ENCODE assay signal across 22 cellular contexts in the genomic region with DNA sequence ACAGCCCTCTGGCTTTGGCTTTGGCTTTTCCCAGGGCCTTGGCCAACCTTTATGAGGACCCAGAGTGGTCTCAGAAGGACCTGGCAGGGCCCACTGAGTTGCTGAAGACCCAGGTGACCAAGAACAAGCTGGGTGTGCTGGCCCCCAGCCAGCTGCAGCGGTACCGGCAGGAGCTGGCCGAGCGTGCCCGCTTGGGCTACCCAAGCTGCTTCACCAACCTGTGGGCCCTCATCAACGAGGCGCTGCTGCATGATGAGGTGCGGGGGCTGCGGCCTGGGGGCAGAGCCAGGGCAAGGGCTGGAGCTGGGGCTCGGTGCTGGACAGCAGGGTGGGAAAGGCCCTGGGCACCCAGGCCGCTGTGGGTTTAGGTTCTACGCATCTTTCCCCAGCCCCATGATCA.
"Had no signal": no experiment of that assay in that cellular context is flagged by ENCODE, and none has a peak within 500 bp of the region (broad histone marks: within the 10 kb centered on the region; RNA-seq: fewer than 3 reads in every experiment).

No MANE protein-coding gene starts in this region.

- DNase-seq: dermis blood vessel endothelial cell; dorsolateral prefrontal cortex; effector CD4-positive, alpha-beta T cell; effector memory CD4-positive, alpha-beta T cell; foreskin keratinocyte; head of caudate nucleus; heart right ventricle; hippocampal formation; left cardiac atrium; left lung; left ventricle myocardium superior; lower lobe of right lung; mesenchymal stem cell; midbrain had no signal

- ATAC-seq: foreskin keratinocyte, gastroesophageal sphincter, heart right ventricle, left cardiac atrium, left lung, left ventricle myocardium superior, lower lobe of right lung had no signal

- H3K27ac ChIP-seq: coronary artery, esophagus muscularis mucosa, foreskin keratinocyte, gastroesophageal sphincter, heart right ventricle, left lung, lower lobe of right lung had no signal

- H3K9me3 ChIP-seq: esophagus muscularis mucosa, gastroesophageal sphincter, heart right ventricle, left lung, lower lobe of right lung had no signal

- H3K4me1 ChIP-seq: esophagus muscularis mucosa, gastroesophageal sphincter, heart right ventricle, left lung had no signal

- H3K27me3 ChIP-seq: dorsolateral prefrontal cortex, esophagus muscularis mucosa, foreskin keratinocyte, gastroesophageal sphincter, heart right ventricle, left lung had no signal

- H3K4me3 ChIP-seq: coronary artery, dorsolateral prefrontal cortex, esophagus muscularis mucosa, gastroesophageal sphincter, heart right ventricle, left lung, lower lobe of right lung had no signal

- FAIRE-seq: colon, endothelial cell of umbilical vein, frontal cortex, islet of Langerhans, keratinocyte had no signal
